Comparison of ENCODE assay signal across 8 cellular contexts in the genomic region with DNA sequence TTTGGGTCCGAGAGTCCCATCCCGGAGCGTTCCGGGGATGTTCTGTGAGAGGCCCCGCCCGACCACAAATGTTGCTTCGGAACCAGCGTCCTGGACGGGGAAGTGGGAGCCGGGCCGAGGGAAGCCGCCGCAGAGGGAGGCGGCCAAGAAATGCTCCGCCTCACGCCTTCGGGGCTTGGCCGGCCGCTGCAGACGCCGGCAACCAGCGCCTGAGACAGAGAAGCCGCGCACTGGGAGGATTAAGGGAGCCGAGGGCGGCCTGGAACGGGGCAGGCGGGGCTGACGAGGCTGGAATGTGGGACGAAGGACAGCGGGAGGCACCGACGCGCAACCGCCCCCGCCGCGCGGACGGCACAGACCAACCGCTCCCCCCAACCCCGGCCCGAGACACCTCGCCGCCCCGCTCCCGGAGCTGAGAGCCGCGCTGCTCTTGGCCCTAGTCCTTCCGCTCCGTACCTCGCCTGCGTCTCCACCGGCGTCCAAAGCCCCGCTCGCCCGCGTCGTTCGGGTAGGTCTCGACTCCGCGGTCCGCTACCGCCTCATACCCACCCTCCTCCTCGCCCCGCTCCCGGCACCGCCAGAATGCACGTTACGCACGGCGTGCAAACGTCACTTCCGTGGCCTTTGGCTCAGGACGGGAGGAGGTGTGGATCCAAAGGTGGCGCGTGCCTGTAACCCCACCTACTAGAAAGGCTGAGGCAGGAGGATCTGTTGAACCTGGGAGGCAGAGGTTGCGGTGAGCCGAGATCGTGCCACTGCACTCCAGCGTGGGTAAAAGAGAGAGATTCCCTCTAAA. TPM values are rescaled to one million over a fixed set of nuclear protein-coding genes. Genes with fewer than 3 reads are reported as not detected.
DNase-seq lines count a peak whose midpoint lies in the region; ATAC-seq, FAIRE-seq and TF ChIP-seq lines count a peak whose summit lies in the region.

No MANE protein-coding gene starts in this region.

- H3K36me3 ChIP-seq in BJ (ENCODE audit: control insufficient read depth, insufficient read depth, low read length) (no peaks in the 10 kb centered on the region), left lung (no peaks in the 10 kb centered on the region)

- no peaks in the 10 kb centered on the region for H3K9me3 Mint-ChIP-seq in activated CD4-positive, alpha-beta T cell treated with anti-CD3 and anti-CD28 coated beads, Interleukin-2, amount 10 ng/mL, durations not matched to agents 7 days and 5 days

- H3K4me1 Mint-ChIP-seq in activated CD4-positive, alpha-beta T cell treated with anti-CD3 and anti-CD28 coated beads, Interleukin-2, amount 10 ng/mL, durations not matched to agents 7 days and 5 days, result peaks cover 42% of the 10 kb centered on the region

- H3K9me3 ChIP-seq in left lung, result no peaks in the 10 kb centered on the region

- H3K27ac Mint-ChIP-seq in activated CD4-positive, alpha-beta T cell treated with anti-CD3 and anti-CD28 coated beads, Interleukin-2, amount 10 ng/mL, durations not matched to agents 7 days and 5 days, result peak overlapping the region; percentile 93

- H3K4me1 ChIP-seq in left lung, result peaks cover 11 to 37% of the 10 kb centered on the region in 2 donors

- DNase-seq in BJ (ENCODE audit: low read depth) (peak; percentile 35), GM19239 (ENCODE audit: insufficient read length, low spot score) (peak; percentile 93), NCI-H510A treated with DMSO at 0.1 percent for 48 hours (lab: John Stamatoyannopoulos, UW) (peak; percentile 66), dedifferentiated amniotic fluid mesenchymal stem cell (ENCODE audit: extremely low spot score) (peak; percentile 82), left lung (peak; percentile 93 to 99)
- DNase-seq in activated CD4-positive, alpha-beta T cell treated with anti-CD3 and anti-CD28 coated beads, Interleukin-2, amount 10 ng/mL, durations not matched to agents 7 days and 5 days, result peak; percentile 94
- DNase-seq in stimulated activated CD4-positive, alpha-beta T cell treated with anti-CD3 and anti-CD28 coated beads, Interleukin-2, amount 100 ng/mL, for 4 hours (ENCODE audit: low read depth), result peak; percentile 88

- intact Hi-C loops in left lung (cut with DNase I), result no loop called here

- H3K4me3 Mint-ChIP-seq in activated CD4-positive, alpha-beta T cell treated with anti-CD3 and anti-CD28 coated beads, Interleukin-2, amount 10 ng/mL, durations not matched to agents 7 days and 5 days, result peak overlapping the region; percentile 95

- TF ChIP-seq CTCF in BJ (IDR thresholded peaks at IDR 0.05; ENCODE audit: insufficient read depth, low read depth, low read length) (no peak), left lung (IDR thresholded peaks at IDR 0.05) (no peak)

- CTCF ChIA-PET in BJ (lab: Yijun Ruan, JAX), result interaction anchor here (0.7 kb wide), 1 partner anchor 125 kb away, joined by 3 read pairs; no protein-coding TSS in a partner anchor
- CTCF ChIA-PET in activated CD4-positive, alpha-beta T cell treated with anti-CD3 and anti-CD28 coated beads, Interleukin-2, amount 10 ng/mL, durations not matched to agents 7 days and 5 days (lab: Charles Lee), result interaction anchor here (0.6 to 0.8 kb wide), 2 partner anchors 35 to 43 kb away, joined by 3 to 4 read pairs; no protein-coding TSS in a partner anchor

- H3K27me3 Mint-ChIP-seq in activated CD4-positive, alpha-beta T cell treated with anti-CD3 and anti-CD28 coated beads, Interleukin-2, amount 10 ng/mL, durations not matched to agents 7 days and 5 days, result no peaks in the 10 kb centered on the region

- POLR2A ChIA-PET in BJ (lab: Charles Lee), result interaction anchor here (0.6 kb wide), 1 partner anchor 481 kb away, joined by 3 read pairs; no protein-coding TSS in a partner anchor
- POLR2A ChIA-PET in activated CD4-positive, alpha-beta T cell treated with anti-CD3 and anti-CD28 coated beads, Interleukin-2, amount 10 ng/mL, durations not matched to agents 7 days and 5 days (lab: Charles Lee), result no interaction called here

- H3K27me3 ChIP-seq in BJ (ENCODE audit: control insufficient read depth, insufficient read depth, low read length) (no peaks in the 10 kb centered on the region), left lung (no peaks in the 10 kb centered on the region)

- ATAC-seq in HG03442 (IDR thresholded peaks at IDR 0.05; ENCODE audit: unreplicated experiment) (peak; percentile 97), left lung (peak; percentile 97)

- H3K4me3 ChIP-seq in BJ (ENCODE audit: low read depth, low read length) (peak overlapping the region; percentile 84), left lung (peak overlapping the region; percentile 74 to 93)

- peak overlapping the region; percentile 89 to 90 for H3K27ac ChIP-seq in left lung

- H3K36me3 Mint-ChIP-seq in activated CD4-positive, alpha-beta T cell treated with anti-CD3 and anti-CD28 coated beads, Interleukin-2, amount 10 ng/mL, durations not matched to agents 7 days and 5 days (ENCODE audit: low read depth), result no peaks in the 10 kb centered on the region

- FAIRE-seq in GM19239 (lab: Jason Lieb, UNC), result peak; percentile 79

RNA-seq across cellular contexts. Expression of gene KCTD7, which starts 36.7 kb away (rescaled TPM):
- polyA plus RNA-seq in BJ (2011; rRNA removed), result 13.5 and 21.0 TPM in 2 replicates
- 11.0 and 14.1 TPM in 2 replicates for polyA minus RNA-seq in BJ (2011; rRNA and poly(A)+ RNA removed)
- 10 to 100 TPM; 40.0 to 41.3 TPM for total RNA-seq in activated CD4-positive, alpha-beta T cell treated with anti-CD3 and anti-CD28 coated beads, Interleukin-2, amount 10 ng/mL, durations not matched to agents 7 days and 5 days
- 10 to 100 TPM; 10.4 to 12.4 TPM for total RNA-seq in left lung

Comparison
In these comparisons a context has a peak if more than half of its experiments do, and no peak if none do; other contexts are left out.
1. Peak in every context shown above with its lines: DNase-seq, ATAC-seq, H3K4me3 ChIP-seq and H3K27ac ChIP-seq.
2. DNase-seq: peak in every context shown above with its lines; median percentile 96 in left lung; 94 in activated CD4-positive, alpha-beta T cell treated with anti-CD3 and anti-CD28 coated beads, Interleukin-2, amount 10 ng/mL, durations not matched to agents 7 days and 5 days; 93 in GM19239; 88 in stimulated activated CD4-positive, alpha-beta T cell treated with anti-CD3 and anti-CD28 coated beads, Interleukin-2, amount 100 ng/mL, for 4 hours; 82 in dedifferentiated amniotic fluid mesenchymal stem cell; 66 in NCI-H510A treated with DMSO at 0.1 percent for 48 hours; 35 in BJ.